In genomic region chr10:44965104-44965503, GRCh38 we compare ENCODE assay signal across 15 cellular contexts. TPM values are rescaled to one million over a fixed set of nuclear protein-coding genes. Genes with fewer than 3 reads are reported as not detected.
DNase-seq lines count a peak whose midpoint lies in the region; ATAC-seq, FAIRE-seq and TF ChIP-seq lines count a peak whose summit lies in the region.
"Had no signal": no experiment of that assay in that cellular context is flagged by ENCODE, and none has a peak within 500 bp of the region (broad histone marks: within the 10 kb centered on the region; RNA-seq: fewer than 3 reads in every experiment).

No MANE protein-coding gene starts in this region.

- no peak overlapping the region for H2AFZ ChIP-seq in OCI-LY3 (ENCODE audit: low read depth, low read length)

- H3K9me3 ChIP-seq in OCI-LY3 (ENCODE audit: insufficient read depth, low read length) = no peaks in the 10 kb centered on the region
- H3K9me3 ChIP-seq in gastroesophageal sphincter = no peaks in the 10 kb centered on the region
- no peaks in the 10 kb centered on the region for H3K9me3 ChIP-seq in pancreas

- WGBS in gastroesophageal sphincter (ENCODE audit: low coverage in 1 of 2), 2 donors = 86 to 91% methylated on average over 1 of the region's 1 CpG
- WGBS in pancreas, 2 donors = 91 to 96% methylated on average over 1 of the region's 1 CpG

- no peak for TF ChIP-seq POLR2A in gastroesophageal sphincter (IDR thresholded peaks at IDR 0.05)

- H4K20me1 ChIP-seq in OCI-LY3 (ENCODE audit: insufficient read depth, low read length) = no peaks in the 10 kb centered on the region

- ATAC-seq in gastroesophageal sphincter (no peak), pancreas (no peak), GM21381 (IDR thresholded peaks at IDR 0.05; ENCODE audit: unreplicated experiment) (no peak)

- no peak for TF ChIP-seq EP300 in gastroesophageal sphincter (IDR thresholded peaks at IDR 0.05)

- TF ChIP-seq CTCF in OCI-LY3 (IDR thresholded peaks at IDR 0.05; ENCODE audit: low read depth, low read length) (no peak), gastroesophageal sphincter (IDR thresholded peaks at IDR 0.05) (no peak), pancreas (IDR thresholded peaks at IDR 0.05) (no peak)

- H3K36me3 ChIP-seq in OCI-LY3 (replicated peaks; ENCODE audit: low read depth, low read length) (no peaks in the 10 kb centered on the region), gastroesophageal sphincter (peaks cover 0 to 7% of the 10 kb centered on the region in 2 donors), pancreas (no peaks in the 10 kb centered on the region)

- H3K4me1 ChIP-seq in OCI-LY3 (ENCODE audit: low read length) (peaks cover 78% of the 10 kb centered on the region), gastroesophageal sphincter (peaks cover 0 to 100% (median 45%) of the 10 kb centered on the region in 3 donors), pancreas (peaks cover 4 to 37% (median 13%) of the 10 kb centered on the region in 3 donors)

- DNase-seq in Ammon's horn (ENCODE audit: low spot score) (peak; percentile 1), pancreas (no peak), foreskin melanocyte (no peak), NCI-H2081 treated with DMSO at 0.1 percent for 48 hours (lab: John Stamatoyannopoulos, UW) (no peak)
- DNase-seq in activated CD4-positive, CD25-positive, alpha-beta regulatory T cell (lab: John Stamatoyannopoulos, UW) = no peak
- DNase-seq: mesendoderm, NCI-H1105 had no signal

- H3K4me3 ChIP-seq in OCI-LY3 (ENCODE audit: low read length) = no peak overlapping the region
- H3K4me3 ChIP-seq in gastroesophageal sphincter = peak overlapping the region in 1 of 2 donors; percentile 12
- H3K4me3 ChIP-seq in pancreas = no peak overlapping the region

- H3K9ac ChIP-seq in OCI-LY3 (ENCODE audit: low read length) = no peak overlapping the region

- no peaks in the 10 kb centered on the region for H3K79me2 ChIP-seq in OCI-LY3 (ENCODE audit: low read length)

- H3K27ac ChIP-seq in OCI-LY3 (ENCODE audit: low read length) (peak overlapping the region; percentile 51; the same call in 1 of the 2 replicates), gastroesophageal sphincter (peak overlapping the region in 3 of 4 donors; percentile 50 to 94 (median 94)), pancreas (peak overlapping the region; percentile 40 to 92 (median 78))

- H3K4me2 ChIP-seq in OCI-LY3 (ENCODE audit: low read length) = peak overlapping the region; percentile 80

- no peaks in the 10 kb centered on the region for H3K27me3 ChIP-seq in OCI-LY3 (ENCODE audit: low read depth, low read length)
- no peaks in the 10 kb centered on the region for H3K27me3 ChIP-seq in gastroesophageal sphincter
- H3K27me3 ChIP-seq in pancreas = no peaks in the 10 kb centered on the region

- intact Hi-C loops in pancreas (cut with DNase I) = no loop called here

- FAIRE-seq in pancreas (lab: Jason Lieb, UNC) = no peak

RNA-seq across cellular contexts. Expression of gene RASSF4, which starts 5.5 kb away (rescaled TPM):
- total RNA-seq in gastroesophageal sphincter (10 to 100 TPM; 23.5 to 57.7 (median 31.6) TPM), pancreas (10 to 100 TPM; 13.9 to 76.8 (median 35.7) TPM)
- polyA plus RNA-seq in pancreas = 100 to 1,000 TPM in 1 of 2 donors, 10 to 100 TPM in 1; 85.1 to 100 TPM

RNA-seq across cellular contexts. Expression of gene DEPP1, which starts 13.5 kb away (rescaled TPM):
- total RNA-seq in gastroesophageal sphincter (100 to 1,000 TPM in 2 of 4 donors, 10 to 100 TPM in 2; 48.3 to 428 (median 103) TPM), pancreas (100 to 1,000 TPM in 4 of 6 donors, 10 to 100 TPM in 2; 68.9 to 222 (median 150) TPM)
- 100 to 1,000 TPM; 217 to 270 TPM for polyA plus RNA-seq in pancreas

RNA-seq across cellular contexts. Expression of gene ZNF22, which starts 35.6 kb away (rescaled TPM):
- total RNA-seq in gastroesophageal sphincter (10 to 100 TPM; 19.2 to 35.6 (median 27.1) TPM), pancreas (10 to 100 TPM; 12.9 to 21.8 (median 20.0) TPM)
- 10 to 100 TPM; 12.6 to 18.9 TPM for polyA plus RNA-seq in pancreas

RNA-seq across cellular contexts. Expression of gene TMEM72, which starts 54.0 kb away (rescaled TPM):
- total RNA-seq in gastroesophageal sphincter (under 1 TPM in 1 of 4 donors, not detected in 3; 0.35 TPM), pancreas (1 to 10 TPM; 1.2 to 2.8 (median 2.3) TPM)
- polyA plus RNA-seq in pancreas = 1 to 10 TPM; 4.6 to 7.7 TPM
- total RNA-seq: H4, HT-29, NCI-H460, ureter had no signal
- polyA plus RNA-seq: AG04450 had no signal
